In genomic region chr13:37076818-37077217, GRCh38 we compare ENCODE assay signal across 9 cellular contexts. TPM values are rescaled to one million over a fixed set of nuclear protein-coding genes. Genes with fewer than 3 reads are reported as not detected.
"Had no signal": no experiment of that assay in that cellular context is flagged by ENCODE, and none has a peak within 500 bp of the region (broad histone marks: within the 10 kb centered on the region; RNA-seq: fewer than 3 reads in every experiment).

No MANE protein-coding gene starts in this region.

- H3K4me3 ChIP-seq: K562 had no signal

- H3K4me2 ChIP-seq: KMS-11 had no signal

- FAIRE-seq: HTR-8/SVneo, K562 had no signal

- H3K36me3 Mint-ChIP-seq: IgD-negative memory B cell had no signal

- H3K4me3 Mint-ChIP-seq: IgD-negative memory B cell had no signal

- H3K9ac ChIP-seq: KMS-11 had no signal

- DNase-seq: KBM-7, KG1 had no signal

- H3K27ac Mint-ChIP-seq: IgD-negative memory B cell had no signal

- ATAC-seq: K562 had no signal

- H3K27ac ChIP-seq: HL-60, KMS-11 had no signal

RNA-seq across cellular contexts. Expression of gene CSNK1A1L, which starts 28.6 kb away (rescaled TPM):
- total RNA-seq: HT-29, HT1080, K562 had no signal
- polyA plus RNA-seq: IgD-negative memory B cell, K562 had no signal
